Comparison of ENCODE assay signal across 9 cellular contexts in the genomic region with DNA sequence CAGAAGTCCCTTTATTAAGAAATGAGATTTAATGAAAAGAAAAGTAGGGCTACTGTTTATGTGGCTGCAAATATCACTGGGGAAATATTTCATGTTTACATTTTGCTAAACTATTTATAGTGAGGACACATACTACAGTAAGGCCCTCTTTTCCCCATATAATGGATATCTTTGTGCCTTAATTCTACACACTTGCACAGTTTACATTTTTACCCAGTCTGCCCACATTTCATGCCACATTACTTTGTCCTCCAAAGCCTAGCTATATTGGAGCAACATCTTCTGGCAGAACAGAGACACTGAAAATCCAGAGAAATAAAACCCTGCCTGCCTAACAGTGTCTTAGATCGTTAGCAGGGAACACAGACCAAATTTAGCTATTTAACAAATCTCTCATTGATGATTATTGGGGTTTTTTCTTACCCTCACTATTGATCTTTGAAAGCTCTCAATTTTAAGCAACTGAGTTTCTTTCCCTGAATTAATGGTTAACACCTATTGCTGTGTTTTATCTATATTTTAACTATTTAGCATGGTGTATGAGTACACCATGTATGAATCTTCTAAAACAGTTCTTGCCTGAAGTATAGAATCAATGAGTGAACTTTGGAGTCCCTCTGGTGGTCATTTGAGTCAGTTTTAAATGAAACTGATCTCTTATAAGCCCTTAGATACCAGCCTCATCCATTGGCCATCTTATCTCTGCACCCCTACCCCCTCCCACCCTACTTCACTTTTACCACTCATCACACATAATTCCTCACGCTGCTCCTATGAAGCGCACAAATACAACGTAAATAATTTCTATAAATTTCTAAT.
DNase-seq lines count a peak whose midpoint lies in the region; ATAC-seq and TF ChIP-seq lines count a peak whose summit lies in the region.
"Had no signal": no experiment of that assay in that cellular context is flagged by ENCODE, and none has a peak within 500 bp of the region (broad histone marks: within the 10 kb centered on the region; RNA-seq: fewer than 3 reads in every experiment).

No MANE protein-coding gene starts in this region.

- peak overlapping the region in 3 of 5 experiments; percentile 15 to 48 (median 45) for H3K27ac Mint-ChIP-seq in brain
- no peak overlapping the region for H3K27ac Mint-ChIP-seq in activated CD4-positive, alpha-beta memory T cell treated with anti-CD3 and anti-CD28 coated beads for 36 hours
- no peak overlapping the region for H3K27ac Mint-ChIP-seq in T-cell
- H3K27ac Mint-ChIP-seq: activated naive CD8-positive, alpha-beta T cell treated with anti-CD3 and anti-CD28 coated beads, Interleukin-2, amount 10 ng/mL, durations not matched to agents 7 days and 5 days had no signal

- peak; percentile 26; the same call in 1 of the 2 replicates for TF ChIP-seq CTCF in HEK293 (tag by site-specific recombination; IDR thresholded peaks at IDR 0.05)
- TF ChIP-seq CTCF in brain (conservative IDR thresholded peaks at IDR 0.05): peak; percentile 65 to 76

- H3K36me3 Mint-ChIP-seq in brain: no peaks in the 10 kb centered on the region
- no peaks in the 10 kb centered on the region for H3K36me3 Mint-ChIP-seq in activated CD4-positive, alpha-beta memory T cell treated with anti-CD3 and anti-CD28 coated beads for 36 hours
- H3K36me3 Mint-ChIP-seq in T-cell: no peaks in the 10 kb centered on the region
- H3K36me3 Mint-ChIP-seq: activated naive CD8-positive, alpha-beta T cell treated with anti-CD3 and anti-CD28 coated beads, Interleukin-2, amount 10 ng/mL, durations not matched to agents 7 days and 5 days had no signal

- no peak overlapping the region for H3K4me3 ChIP-seq in HEK293 (ENCODE audit: low read depth, low read length)

- H3K9me3 ChIP-seq in HEK293 (ENCODE audit: control insufficient read depth, insufficient read depth, low read depth, low read length): no peaks in the 10 kb centered on the region

- no peak overlapping the region for H3K27ac ChIP-seq in HEK293 (ENCODE audit: extremely low read depth, low read depth, low read length)

- CTCF ChIA-PET in HEK293 (lab: Yijun Ruan, JAX): interaction anchor here (0.6 to 1.3 kb wide), 12 partner anchors 10 to 1923 kb away, joined by 3 to 4 read pairs (median 3); no protein-coding TSS in a partner anchor
- CTCF ChIA-PET in activated CD4-positive, alpha-beta memory T cell treated with anti-CD3 and anti-CD28 coated beads for 36 hours (lab: Charles Lee): interaction anchor here (0.6 to 2.6 kb wide), 12 partner anchors 10 to 300 kb away, joined by 3 to 14 read pairs (median 3); no protein-coding TSS in a partner anchor
- CTCF ChIA-PET in T-cell (lab: Charles Lee): no interaction called here

- POLR2A ChIA-PET in HEK293 (lab: Yijun Ruan, JAX) (no interaction called here), T-cell (lab: Charles Lee) (no interaction called here)
- POLR2A ChIA-PET in activated CD4-positive, alpha-beta memory T cell treated with anti-CD3 and anti-CD28 coated beads for 36 hours (lab: Charles Lee): no interaction called here

- H3K27me3 Mint-ChIP-seq in brain (peaks cover 3% of the 10 kb centered on the region), T-cell (peaks cover 10 to 16% of the 10 kb centered on the region in 2 donors)
- H3K27me3 Mint-ChIP-seq in activated CD4-positive, alpha-beta memory T cell treated with anti-CD3 and anti-CD28 coated beads for 36 hours: peaks cover 9% of the 10 kb centered on the region

- ATAC-seq in T-cell (replicated peaks in 1 of 4): no peak

- H3K4me1 Mint-ChIP-seq in brain (peaks cover 22% of the 10 kb centered on the region), T-cell (no peaks in the 10 kb centered on the region)
- H3K4me1 Mint-ChIP-seq in activated CD4-positive, alpha-beta memory T cell treated with anti-CD3 and anti-CD28 coated beads for 36 hours (ENCODE audit: low read depth): no peaks in the 10 kb centered on the region
- H3K4me1 Mint-ChIP-seq: activated naive CD8-positive, alpha-beta T cell treated with anti-CD3 and anti-CD28 coated beads, Interleukin-2, amount 10 ng/mL, durations not matched to agents 7 days and 5 days had no signal

- intact Hi-C loops in activated CD4-positive, alpha-beta memory T cell treated with anti-CD3 and anti-CD28 coated beads for 36 hours (cut with micrococcal nuclease): loop anchor here (1.0 to 2.0 kb wide), 3 partner anchors 48 to 1574 kb away; no protein-coding TSS in a partner anchor

- H3K4me1 ChIP-seq in HEK293 (ENCODE audit: control insufficient read depth, insufficient read depth, low read length): no peaks in the 10 kb centered on the region

- H3K9me3 Mint-ChIP-seq in brain (peaks cover 0 to 3% (median 0%) of the 10 kb centered on the region in 5 experiments), T-cell (no peaks in the 10 kb centered on the region)
- H3K9me3 Mint-ChIP-seq in activated CD4-positive, alpha-beta memory T cell treated with anti-CD3 and anti-CD28 coated beads for 36 hours: no peaks in the 10 kb centered on the region
- H3K9me3 Mint-ChIP-seq: activated naive CD8-positive, alpha-beta T cell treated with anti-CD3 and anti-CD28 coated beads, Interleukin-2, amount 10 ng/mL, durations not matched to agents 7 days and 5 days had no signal

- H3K4me3 Mint-ChIP-seq in brain (no peak overlapping the region), T-cell (no peak overlapping the region)
- H3K4me3 Mint-ChIP-seq in activated CD4-positive, alpha-beta memory T cell treated with anti-CD3 and anti-CD28 coated beads for 36 hours: no peak overlapping the region
- H3K4me3 Mint-ChIP-seq: activated naive CD8-positive, alpha-beta T cell treated with anti-CD3 and anti-CD28 coated beads, Interleukin-2, amount 10 ng/mL, durations not matched to agents 7 days and 5 days had no signal

- peak; percentile 27 for DNase-seq in SIG-M5 treated with dmso at 0.1 percent for 504 hours (lab: John Stamatoyannopoulos, UW; ENCODE audit: unreplicated experiment)
- DNase-seq in SIG-M5 (lab: John Stamatoyannopoulos, UW): no peak
- peak; percentile 45 for DNase-seq in NCI-H1694 (lab: John Stamatoyannopoulos, UW)
- peak; percentile 36 for DNase-seq in middle frontal gyrus (ENCODE audit: extremely low spot score, low spot score)
- DNase-seq in activated CD4-positive, alpha-beta memory T cell treated with anti-CD3 and anti-CD28 coated beads for 36 hours: no peak
- DNase-seq in T-cell: no peak
- DNase-seq: activated naive CD8-positive, alpha-beta T cell treated with anti-CD3 and anti-CD28 coated beads, Interleukin-2, amount 10 ng/mL, durations not matched to agents 7 days and 5 days had no signal

- H3K36me3 ChIP-seq in HEK293 (ENCODE audit: control insufficient read depth in 2 of 2, insufficient read depth in 1 of 2, low read length in 2 of 2): no peaks in the 10 kb centered on the region

TF ChIP-seq in HEK293, 187 proteins besides CTCF, POLR2A, EP300 and RAD21:
- peak; percentile 49 for TF ChIP-seq ZNF654 (tag by site-specific recombination; IDR thresholded peaks at IDR 0.05; ENCODE audit: low read depth)
- TF ChIP-seq ZNF548 (tag by site-specific recombination; IDR thresholded peaks at IDR 0.05): no peak

Comparison
In these comparisons a context has a peak if more than half of its experiments do, and no peak if none do; other contexts are left out.
1. DNase-seq: peak in SIG-M5 treated with dmso at 0.1 percent for 504 hours (single experiment), NCI-H1694 (single experiment) and middle frontal gyrus (single experiment); none in SIG-M5 (single experiment), activated CD4-positive, alpha-beta memory T cell treated with anti-CD3 and anti-CD28 coated beads for 36 hours (single experiment) and T-cell (0 of 34).
2. H3K27ac Mint-ChIP-seq: peak in brain (3 of 5); none in activated CD4-positive, alpha-beta memory T cell treated with anti-CD3 and anti-CD28 coated beads for 36 hours (single experiment) and T-cell (0 of 2).
3. CTCF ChIA-PET loops: an anchor here in HEK293 (0.6 to 1.3 kb wide) and activated CD4-positive, alpha-beta memory T cell treated with anti-CD3 and anti-CD28 coated beads for 36 hours (0.6 to 2.6 kb wide); none called in T-cell.